9 cellular contexts compared by ENCODE assay signal in the genomic region with DNA sequence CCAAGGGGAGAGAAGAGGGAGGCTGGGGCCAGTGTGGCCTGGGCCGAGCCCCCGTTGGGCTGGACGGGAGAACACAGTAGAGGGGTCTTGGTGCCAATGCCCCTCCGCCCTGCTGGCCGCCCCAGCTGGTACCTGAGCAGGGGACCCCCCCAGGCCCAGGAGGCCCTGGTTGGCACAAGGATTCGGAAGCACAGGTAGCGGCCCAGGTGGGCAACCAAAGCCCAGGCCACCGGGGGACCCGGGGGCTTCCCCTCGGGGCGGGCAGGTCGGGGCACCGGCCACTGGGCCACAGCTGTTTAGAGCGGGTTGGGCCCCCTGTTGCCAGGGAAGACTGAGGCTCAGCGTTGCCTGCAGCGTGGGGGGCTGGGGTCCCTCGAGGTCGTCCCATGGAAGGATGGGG. TPM values are rescaled to one million over a fixed set of nuclear protein-coding genes. Genes with fewer than 3 reads are reported as not detected.
"Had no signal": no experiment of that assay in that cellular context is flagged by ENCODE, and none has a peak within 500 bp of the region (broad histone marks: within the 10 kb centered on the region; RNA-seq: fewer than 3 reads in every experiment).

No MANE protein-coding gene starts in this region.

- H3K4me3 ChIP-seq: GM12878 had no signal

- FAIRE-seq: G401.6, GM12878, GM12891, GM12892, GM18507, GM19239 had no signal

- DNase-seq: GDM1, GF-D8 had no signal

- ATAC-seq: GM12878 had no signal

RNA-seq across cellular contexts. Expression of a gene that starts 28.2 kb away (rescaled TPM):
- total RNA-seq: GM12878 had no signal
- polyA plus RNA-seq: GM12878 had no signal

RNA-seq across cellular contexts. Expression of a gene that starts 51.7 kb away (rescaled TPM):
- total RNA-seq: G401, GM12878 had no signal
- polyA plus RNA-seq: GM12878 had no signal
